ENCODE assay signal across 8 cellular contexts in the genomic region with DNA sequence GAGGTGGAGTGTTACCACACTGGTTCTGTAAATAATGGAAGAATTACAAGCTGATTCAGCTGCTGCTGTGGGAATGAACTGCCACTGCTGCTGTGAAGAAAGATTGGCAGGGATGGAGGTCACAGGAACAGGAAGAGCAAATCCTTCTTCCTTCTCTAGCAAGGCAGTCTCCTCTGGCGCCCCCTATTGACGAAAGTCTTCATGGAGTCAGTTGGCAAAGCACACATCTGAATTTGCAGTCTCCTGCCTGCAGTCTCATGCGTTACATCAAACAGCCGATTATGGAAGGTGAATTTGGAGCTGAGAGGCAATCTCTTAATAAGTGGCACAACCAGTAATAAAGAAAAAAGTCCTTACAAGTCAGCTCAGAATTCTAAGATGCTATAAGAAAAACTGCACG.
DNase-seq lines count a peak whose midpoint lies in the region; ATAC-seq and TF ChIP-seq lines count a peak whose summit lies in the region.

No MANE protein-coding gene starts in this region.

- ATAC-seq in left lung (no peak), HG03520 (IDR thresholded peaks at IDR 0.05; ENCODE audit: unreplicated experiment) (no peak)

- no peaks in the 10 kb centered on the region for H3K9me3 ChIP-seq in left lung

- peak; percentile 60 for TF ChIP-seq CTCF in NB4 (IDR thresholded peaks at IDR 0.05; ENCODE audit: low read depth, low read length)
- peak; percentile 44 to 64 for TF ChIP-seq CTCF in brain (conservative IDR thresholded peaks at IDR 0.05)
- peak; percentile 35 to 46 for TF ChIP-seq CTCF in left lung (IDR thresholded peaks at IDR 0.05)

- no peaks in the 10 kb centered on the region for H3K27me3 ChIP-seq in left lung

- H3K9me3 Mint-ChIP-seq in brain: peaks cover 1 to 8% (median 6%) of the 10 kb centered on the region in 5 experiments

- no peak overlapping the region for H3K27ac ChIP-seq in left lung

- intact Hi-C loops in left lung (cut with DNase I): no loop called here

- no peak for TF ChIP-seq POLR2A in NB4 (IDR thresholded peaks at IDR 0.05; ENCODE audit: extremely low read depth, insufficient read length)

- H3K36me3 Mint-ChIP-seq in brain: no peaks in the 10 kb centered on the region

- H3K27me3 Mint-ChIP-seq in brain: peaks cover 10% of the 10 kb centered on the region

- H3K4me1 Mint-ChIP-seq in brain: peaks cover 5% of the 10 kb centered on the region

- DNase-seq in DMS 273 (lab: John Stamatoyannopoulos, UW; ENCODE audit: unreplicated experiment) (peak; percentile 74), DMS 273 treated with DMSO at 0.1 percent for 48 hours (lab: John Stamatoyannopoulos, UW) (no peak), NB4 (ENCODE audit: low read depth) (peak; percentile 63), left lung (no peak), GF-D8 (lab: John Stamatoyannopoulos, UW) (no peak), COLO829 (ENCODE audit: low spot score) (no peak)

- H3K4me3 Mint-ChIP-seq in brain: no peak overlapping the region

- no peak overlapping the region for H3K4me3 ChIP-seq in NB4 (ENCODE audit: low read depth, low read length)
- no peak overlapping the region for H3K4me3 ChIP-seq in left lung

- H3K27ac Mint-ChIP-seq in brain: no peak overlapping the region

- no peaks in the 10 kb centered on the region for H3K4me1 ChIP-seq in left lung

- H3K36me3 ChIP-seq in left lung: no peaks in the 10 kb centered on the region

Comparison
In these comparisons a context has a peak if more than half of its experiments do, and no peak if none do; other contexts are left out.
1. DNase-seq: peak in DMS 273 (single experiment) and NB4 (single experiment); none in DMS 273 treated with DMSO at 0.1 percent for 48 hours (single experiment), left lung (0 of 2), GF-D8 (single experiment) and COLO829 (single experiment).
2. Peak in every context shown above with its lines, with median percentiles within 50 percentile points of each other: CTCF ChIP-seq.